1 cellular context compared by ENCODE assay signal in the genomic region with DNA sequence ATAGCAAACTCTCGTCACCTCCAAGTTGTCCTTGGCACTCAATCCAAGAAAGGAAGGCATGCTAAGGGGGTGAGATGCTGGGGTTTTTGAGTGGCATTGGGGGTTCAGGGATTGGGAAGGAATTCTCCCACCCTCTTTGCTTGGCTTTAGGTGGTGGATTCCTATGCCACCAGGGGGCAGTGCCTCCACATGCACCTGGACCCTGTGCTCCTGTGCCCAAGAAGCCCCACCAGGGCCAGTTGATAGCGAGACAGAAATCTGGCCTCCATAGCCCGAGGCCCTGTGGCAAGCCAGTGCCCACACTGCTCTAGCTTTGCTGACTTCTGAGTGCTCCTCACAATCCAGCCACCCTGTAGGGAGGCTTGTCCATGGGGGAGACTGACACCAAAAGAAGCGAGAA.
TF ChIP-seq lines count a peak whose summit lies in the region.

No MANE protein-coding gene starts in this region.

TF ChIP-seq in K562, 482 proteins besides CTCF, POLR2A, EP300 and RAD21:
- TF ChIP-seq KLF16 (IDR thresholded peaks at IDR 0.05) (0 out of 2 replicates have a peak, but pooled peaks have one; percentile 19), SMC3 (conservative IDR thresholded peaks at IDR 0.05; ENCODE audit: insufficient read depth, low read depth, low read length) (peak; percentile 48), STAG1 (CRISPR knock-in tag; IDR thresholded peaks at IDR 0.05; ENCODE audit: borderline replicate concordance) (peak; percentile 88), STAT5B (CRISPR knock-in tag; IDR thresholded peaks at IDR 0.05) (no peak), MBD2 (IDR thresholded peaks at IDR 0.05; ENCODE audit: borderline replicate concordance, low read depth) (no peak), POLR2B (IDR thresholded peaks at IDR 0.05; ENCODE audit: low read depth, partially characterized antibody) (no peak)
TF ChIP-seq in K562: peak in this region for 3.
